In the genomic region with DNA sequence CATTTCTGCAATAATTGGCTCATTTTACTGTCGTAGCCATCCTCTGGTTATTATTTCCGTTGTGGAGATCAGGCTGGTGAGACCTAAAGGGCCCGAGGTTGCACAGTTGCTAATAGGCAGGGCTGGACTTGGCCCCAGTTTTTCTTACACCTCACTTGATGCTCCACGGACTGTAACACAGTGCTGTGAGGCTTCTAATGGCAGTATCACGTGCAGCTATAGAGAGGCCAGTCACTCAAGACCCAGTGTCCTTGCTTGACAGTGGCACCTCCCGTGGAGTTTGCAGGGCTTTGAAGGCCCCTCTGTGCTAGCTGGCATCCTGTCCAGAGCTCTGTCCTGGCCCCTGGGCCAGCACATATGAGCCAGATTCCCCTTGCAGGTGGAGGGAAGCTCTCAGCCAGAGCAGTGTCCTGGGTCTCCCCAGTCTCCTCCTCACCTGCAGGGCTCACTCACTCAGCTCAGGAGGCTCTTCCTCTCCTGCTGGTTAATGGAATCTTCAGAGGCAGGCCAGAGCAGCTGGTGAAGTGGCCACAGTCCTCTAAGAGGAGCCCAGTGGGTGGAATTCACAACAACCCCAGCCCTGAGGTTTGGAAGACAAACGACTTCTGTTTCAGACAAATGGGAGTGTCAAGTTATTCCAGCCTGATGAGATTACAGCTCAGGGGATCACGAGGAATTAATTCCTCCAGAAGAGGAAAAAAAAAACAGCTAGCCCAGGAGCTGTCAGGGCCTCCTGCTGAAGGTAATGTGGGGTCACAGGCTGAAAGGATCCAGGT, we compare ENCODE assay signal across 19 cellular contexts.
DNase-seq lines count a peak whose midpoint lies in the region; ATAC-seq, FAIRE-seq and TF ChIP-seq lines count a peak whose summit lies in the region.
"Had no signal": no experiment of that assay in that cellular context is flagged by ENCODE, and none has a peak within 500 bp of the region (broad histone marks: within the 10 kb centered on the region; RNA-seq: fewer than 3 reads in every experiment).

No MANE protein-coding gene starts in this region.

- no peaks in the 10 kb centered on the region for H3K79me2 ChIP-seq in astrocyte (ENCODE audit: insufficient read depth, low read length)

- H4K20me1 ChIP-seq in astrocyte (ENCODE audit: insufficient read depth, low read length) = no peaks in the 10 kb centered on the region

- H3K4me1 ChIP-seq in astrocyte (ENCODE audit: insufficient read depth, low read length) = no peaks in the 10 kb centered on the region
- no peaks in the 10 kb centered on the region for H3K4me1 ChIP-seq in naive thymus-derived CD4-positive, alpha-beta T cell (ENCODE audit: control insufficient read depth in 2 of 2, insufficient read depth in 2 of 2, low read length in 2 of 2)
- H3K4me1 ChIP-seq: adrenal gland had no signal

- ATAC-seq in naive thymus-derived CD4-positive, alpha-beta T cell = no peak

- peaks cover 3% of the 10 kb centered on the region for H3K9me3 Mint-ChIP-seq in astrocyte (ENCODE audit: unreplicated experiment)
- peaks cover 0 to 1% (median 0%) of the 10 kb centered on the region in 11 donors for H3K9me3 Mint-ChIP-seq in naive thymus-derived CD4-positive, alpha-beta T cell
- H3K9me3 Mint-ChIP-seq: activated T-helper 2 cell treated with anti-CD3 and anti-CD28 coated beads, Interferon-gamma antibody, Interleukin-2, Interleukin-4, amounts not matched to agents 10 μg/mL and 5 μg/mL and 100 μg/mL, durations not matched to agents 14 hours and 24 hours and 36 hours; CD8-positive, alpha-beta memory T cell; stimulated activated naive CD8-positive, alpha-beta T cell treated with anti-CD3 and anti-CD28 coated beads, Interleukin-15, Interleukin-2, amounts not matched to agents 100 ng/mL and 50 ng/mL, for 24 hours; T-helper 1 cell treated with Interleukin-12 subunit alpha and Interleukin-12 subunit beta and Interleukin-4 antibody, amounts not matched to agents 30 μg/mL and 1 μg/mL, for 36 hours had no signal

- DNase-seq in D341Med (ENCODE audit: low spot score) (peak; percentile 59), NCI-H2107 treated with DMSO at 0.1 percent for 48 hours (lab: John Stamatoyannopoulos, UW; ENCODE audit: unreplicated experiment) (peak; percentile 71), astrocyte (ENCODE audit: low read depth) (peak; percentile 68), myocyte (ENCODE audit: low read depth) (peak; percentile 95), dermis blood vessel endothelial cell (no peak), head of caudate nucleus (no peak)
- DNase-seq in naive thymus-derived CD4-positive, alpha-beta T cell = no peak
- DNase-seq in stimulated activated CD4-positive, alpha-beta T cell treated with anti-CD3 and anti-CD28 coated beads, Interleukin-2, amount 100 ng/mL, for 48 hours = no peak
- DNase-seq: ACHN; adrenal gland; CD8-positive, alpha-beta memory T cell; GF-D8; NCI-H1092; NCI-H526 treated with DMSO at 0.1 percent for 48 hours had no signal

- H3K36me3 Mint-ChIP-seq in astrocyte (ENCODE audit: low read depth, unreplicated experiment) = no peaks in the 10 kb centered on the region
- H3K36me3 Mint-ChIP-seq in naive thymus-derived CD4-positive, alpha-beta T cell = no peaks in the 10 kb centered on the region
- H3K36me3 Mint-ChIP-seq: CD8-positive, alpha-beta memory T cell had no signal

- POLR2A ChIA-PET in naive thymus-derived CD4-positive, alpha-beta T cell (lab: Charles Lee) = no interaction called here

- peaks cover 2% of the 10 kb centered on the region for H3K27me3 Mint-ChIP-seq in astrocyte (ENCODE audit: low read depth, unreplicated experiment)
- H3K27me3 Mint-ChIP-seq in naive thymus-derived CD4-positive, alpha-beta T cell = peaks cover 0 to 4% (median 0%) of the 10 kb centered on the region in 5 donors
- H3K27me3 Mint-ChIP-seq: CD8-positive, alpha-beta memory T cell; stimulated activated naive CD8-positive, alpha-beta T cell treated with anti-CD3 and anti-CD28 coated beads, Interleukin-15, Interleukin-2, amounts not matched to agents 100 ng/mL and 50 ng/mL, for 24 hours had no signal

- H3K27me3 ChIP-seq in astrocyte (ENCODE audit: insufficient read depth, low read length) = no peaks in the 10 kb centered on the region
- no peaks in the 10 kb centered on the region for H3K27me3 ChIP-seq in naive thymus-derived CD4-positive, alpha-beta T cell (ENCODE audit: control insufficient read depth in 2 of 2, insufficient read depth in 2 of 2, low read length in 2 of 2)
- H3K27me3 ChIP-seq: adrenal gland had no signal

- no peak overlapping the region for H3K4me3 Mint-ChIP-seq in astrocyte (ENCODE audit: unreplicated experiment)
- H3K4me3 Mint-ChIP-seq in naive thymus-derived CD4-positive, alpha-beta T cell = no peak overlapping the region
- H3K4me3 Mint-ChIP-seq: CD8-positive, alpha-beta memory T cell; stimulated activated naive CD8-positive, alpha-beta T cell treated with anti-CD3 and anti-CD28 coated beads, Interleukin-15, Interleukin-2, amounts not matched to agents 100 ng/mL and 50 ng/mL, for 24 hours; T-helper 1 cell treated with Interleukin-12 subunit alpha and Interleukin-12 subunit beta and Interleukin-4 antibody, amounts not matched to agents 30 μg/mL and 1 μg/mL, for 36 hours had no signal

- intact Hi-C loops in naive thymus-derived CD4-positive, alpha-beta T cell (cut with micrococcal nuclease) = no loop called here
- intact Hi-C loops in head of caudate nucleus (cut with DNase I) = no loop called here

- no peak overlapping the region for H3K4me3 ChIP-seq in astrocyte (ENCODE audit: insufficient read depth, low read depth, low read length)
- no peak overlapping the region for H3K4me3 ChIP-seq in naive thymus-derived CD4-positive, alpha-beta T cell (ENCODE audit: low read length)
- H3K4me3 ChIP-seq: adrenal gland had no signal

- no peak overlapping the region for H3K27ac ChIP-seq in astrocyte (ENCODE audit: low read depth, low read length)
- H3K27ac ChIP-seq in naive thymus-derived CD4-positive, alpha-beta T cell (ENCODE audit: low read depth, low read length) = no peak overlapping the region
- H3K27ac ChIP-seq: adrenal gland, epithelial cell of prostate had no signal

- no peaks in the 10 kb centered on the region for H3K4me1 Mint-ChIP-seq in astrocyte (ENCODE audit: low read depth, unreplicated experiment)
- H3K4me1 Mint-ChIP-seq in naive thymus-derived CD4-positive, alpha-beta T cell = peaks cover 0 to 2% (median 0%) of the 10 kb centered on the region in 7 donors
- H3K4me1 Mint-ChIP-seq: CD8-positive, alpha-beta memory T cell had no signal

- H3K9me3 ChIP-seq in astrocyte (ENCODE audit: insufficient read depth, low read depth, low read length) = peaks cover 8% of the 10 kb centered on the region
- no peaks in the 10 kb centered on the region for H3K9me3 ChIP-seq in naive thymus-derived CD4-positive, alpha-beta T cell (ENCODE audit: control insufficient read depth in 2 of 3, low read length in 3 of 3)
- H3K9me3 ChIP-seq: adrenal gland had no signal

- CTCF ChIA-PET in naive thymus-derived CD4-positive, alpha-beta T cell (lab: Charles Lee) = no interaction called here

- no peak for FAIRE-seq in astrocyte (lab: Jason Lieb, UNC)
- FAIRE-seq: keratinocyte had no signal

- no peak overlapping the region for H3K9ac ChIP-seq in astrocyte (ENCODE audit: low read length)

- no peaks in the 10 kb centered on the region for H3K36me3 ChIP-seq in astrocyte (ENCODE audit: insufficient read depth, low read length)
- no peaks in the 10 kb centered on the region for H3K36me3 ChIP-seq in naive thymus-derived CD4-positive, alpha-beta T cell (ENCODE audit: control insufficient read depth in 2 of 3, insufficient read depth in 3 of 3, low read length in 3 of 3)
- H3K36me3 ChIP-seq: adrenal gland had no signal

- no peak overlapping the region for H3K4me2 ChIP-seq in astrocyte (ENCODE audit: low read length)

- TF ChIP-seq CTCF in astrocyte (IDR thresholded peaks at IDR 0.05; ENCODE audit: insufficient read depth, low read depth, low read length) = no peak

- no peak overlapping the region for H3K27ac Mint-ChIP-seq in astrocyte (ENCODE audit: unreplicated experiment)
- H3K27ac Mint-ChIP-seq in naive thymus-derived CD4-positive, alpha-beta T cell = no peak overlapping the region
- H3K27ac Mint-ChIP-seq: activated T-helper 2 cell treated with anti-CD3 and anti-CD28 coated beads, Interferon-gamma antibody, Interleukin-2, Interleukin-4, amounts not matched to agents 10 μg/mL and 5 μg/mL and 100 μg/mL, durations not matched to agents 14 hours and 24 hours and 36 hours; CD8-positive, alpha-beta memory T cell; stimulated activated naive CD8-positive, alpha-beta T cell treated with anti-CD3 and anti-CD28 coated beads, Interleukin-15, Interleukin-2, amounts not matched to agents 100 ng/mL and 50 ng/mL, for 24 hours; T-helper 1 cell treated with Interleukin-12 subunit alpha and Interleukin-12 subunit beta and Interleukin-4 antibody, amounts not matched to agents 30 μg/mL and 1 μg/mL, for 36 hours had no signal

- no peak overlapping the region for H2AFZ ChIP-seq in astrocyte (ENCODE audit: low read depth, low read length)

Comparison
In these comparisons a context has a peak if more than half of its experiments do, and no peak if none do; other contexts are left out.
1. DNase-seq: peak in D341Med (single experiment), NCI-H2107 treated with DMSO at 0.1 percent for 48 hours (single experiment), astrocyte (single experiment) and myocyte (single experiment); none in naive thymus-derived CD4-positive, alpha-beta T cell (0 of 9), dermis blood vessel endothelial cell (single experiment), stimulated activated CD4-positive, alpha-beta T cell treated with anti-CD3 and anti-CD28 coated beads, Interleukin-2, amount 100 ng/mL, for 48 hours (0 of 2) and head of caudate nucleus (0 of 42).